ENCODE assay signal across 8 cellular contexts in genomic region chr3:126703512-126704493, GRCh38.
DNase-seq lines count a peak whose midpoint lies in the region; ATAC-seq and TF ChIP-seq lines count a peak whose summit lies in the region.

TSS of gene CHCHD6 (plus strand) at chr3:126704240. CDS start at chr3:126704313, 73 bp downstream.

- no peaks in the 10 kb centered on the region for H3K9me3 Mint-ChIP-seq in central memory CD8-positive, alpha-beta T cell

- H3K27ac Mint-ChIP-seq in central memory CD8-positive, alpha-beta T cell (ENCODE audit: low read depth) = peak within 1 kb of the TSS; percentile 82

- in situ Hi-C loops in GM18951 (cut with MboI; ENCODE audit: low sequenced_read_pairs, unreplicated experiment) = no loop called here

- peaks cover 24% of the 10 kb centered on the region for H3K4me1 Mint-ChIP-seq in central memory CD8-positive, alpha-beta T cell

- H3K4me3 ChIP-seq in AG09309 (ENCODE audit: control insufficient read depth, low read depth, low read length) = peak within 1 kb of the TSS; percentile 58

- peak; percentile 30 for TF ChIP-seq POLR2A in GM18951 (IDR thresholded peaks at IDR 0.05; ENCODE audit: extremely low read depth, insufficient read depth, insufficient read length)

- peak; percentile 26 for TF ChIP-seq CTCF in AG09309 (IDR thresholded peaks at IDR 0.05; ENCODE audit: control insufficient read depth, insufficient read depth, low read depth, low read length, missing control alignments)

- peak within 1 kb of the TSS; percentile 93 for H3K4me3 Mint-ChIP-seq in central memory CD8-positive, alpha-beta T cell

- peaks cover 10% of the 10 kb centered on the region for H3K36me3 Mint-ChIP-seq in central memory CD8-positive, alpha-beta T cell (ENCODE audit: insufficient read depth)

- peak; percentile 80 for DNase-seq in AG09309 (ENCODE audit: low read depth)
- peak; percentile 93 for DNase-seq in NCI-H345 (lab: John Stamatoyannopoulos, UW)
- peak; percentile 92 to 98 for DNase-seq in central memory CD8-positive, alpha-beta T cell (ENCODE audit: low spot score in 2 of 2)
- peak; percentile 94 for DNase-seq in iris pigment epithelial cell (ENCODE audit: low read depth)
- peak; percentile 93 to 95 for DNase-seq in stimulated activated CD4-positive, alpha-beta T cell treated with anti-CD3 and anti-CD28 coated beads, Interleukin-12 subunit alpha, Interleukin-12 subunit beta, amount 100 ng/mL, for 24 hours (ENCODE audit: low read depth in 2 of 2)

- peaks cover 50% of the 10 kb centered on the region for H3K27me3 Mint-ChIP-seq in central memory CD8-positive, alpha-beta T cell

- ATAC-seq in HG03280 (IDR thresholded peaks at IDR 0.05; ENCODE audit: unreplicated experiment) = peak; percentile 98
- peak; percentile 99 for ATAC-seq in activated CD4-positive, CD25-positive, alpha-beta regulatory T cell treated with anti-CD3 and anti-CD28 coated beads, Interleukin-2, amount 50 U/mL, for 24 hours
- peak; percentile 95 for ATAC-seq in central memory CD8-positive, alpha-beta T cell (replicated peaks; ENCODE audit: extremely low read depth, poor library complexity, severe bottlenecking)

Comparison
In these comparisons a context has a peak if more than half of its experiments do, and no peak if none do; other contexts are left out.
1. Peak in every context shown above with its lines: DNase-seq, ATAC-seq and H3K4me3 ChIP-seq.